38 cellular contexts compared by ENCODE assay signal in the genomic region with DNA sequence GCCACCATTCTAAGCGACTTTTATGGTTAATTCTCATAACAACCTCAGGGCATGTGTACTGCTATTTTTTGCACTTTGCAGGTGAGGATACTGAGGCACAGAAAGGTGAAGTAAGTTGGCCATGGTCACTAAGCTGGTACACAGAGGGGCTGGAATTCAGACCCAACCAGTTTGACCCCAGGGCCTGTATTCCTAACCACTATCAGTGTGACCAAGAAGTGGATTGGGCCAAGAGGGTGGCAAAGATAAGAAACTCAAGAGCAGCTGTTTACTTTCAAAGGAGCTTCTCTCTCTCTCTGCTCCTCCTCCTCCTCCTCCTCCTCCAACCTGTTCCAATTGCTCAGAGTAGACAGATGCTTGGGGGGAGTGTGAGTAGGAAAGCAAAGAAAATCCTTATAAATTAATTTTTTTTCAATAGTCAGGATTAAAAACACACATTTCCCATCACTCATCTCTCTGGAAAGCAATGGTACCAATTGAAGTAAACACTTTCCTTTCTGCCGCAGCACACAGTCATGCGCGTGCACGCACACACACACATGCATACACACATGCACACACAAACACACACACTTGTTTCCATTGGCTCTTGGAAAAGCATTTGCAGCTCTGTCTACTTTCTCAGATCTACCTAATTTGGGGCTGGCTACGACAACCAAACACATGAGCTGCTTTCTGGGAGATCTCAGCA.
"Had no signal": no experiment of that assay in that cellular context is flagged by ENCODE, and none has a peak within 500 bp of the region (broad histone marks: within the 10 kb centered on the region; RNA-seq: fewer than 3 reads in every experiment).

No MANE protein-coding gene starts in this region.

- H3K4me1 ChIP-seq: adrenal gland had no signal

- H3K27me3 Mint-ChIP-seq: activated B cell treated with CpG ODN at 0.5 μM for 24 hours; activated CD4-positive, alpha-beta memory T cell treated with anti-CD3 and anti-CD28 coated beads for 36 hours; activated CD4-positive, alpha-beta T cell treated with anti-CD3 and anti-CD28 coated beads, Interleukin-2, amount 10 ng/mL, durations not matched to agents 24 days and 14 days; activated CD8-positive, alpha-beta T cell treated with anti-CD3 and anti-CD28 coated beads for 36 hours; activated naive CD8-positive, alpha-beta T cell treated with anti-CD3 and anti-CD28 coated beads for 36 hours; activated T-helper 17 cell treated with anti-CD3 and anti-CD28 coated beads, Interleukin-2, amount 50 U/mL, for 72 hours; central memory CD8-positive, alpha-beta T cell had no signal

- H3K36me3 Mint-ChIP-seq: activated CD4-positive, alpha-beta memory T cell treated with anti-CD3 and anti-CD28 coated beads for 36 hours; activated naive CD4-positive, alpha-beta T cell treated with anti-CD3 and anti-CD28 coated beads, Interleukin-2, amount 50 U/mL, for 72 hours; activated naive CD8-positive, alpha-beta T cell treated with anti-CD3 and anti-CD28 coated beads for 36 hours; brain had no signal

- H3K36me3 ChIP-seq: adrenal gland, cardiac muscle cell had no signal

- H3K9me3 ChIP-seq: adrenal gland had no signal

- H3K27me3 ChIP-seq: adrenal gland had no signal

- ATAC-seq: activated CD8-positive, alpha-beta T cell treated with anti-CD3 and anti-CD28 coated beads for 36 hours; activated naive CD4-positive, alpha-beta T cell treated with anti-CD3 and anti-CD28 coated beads, Interleukin-2, amount 50 U/mL, for 72 hours; activated T-cell treated with anti-CD3 and anti-CD28 coated beads, Interleukin-2, amount 50 U/mL, for 4 hours; activated T-cell treated with anti-CD3 and anti-CD28 coated beads, Interleukin-2, amount 50 U/mL, for 72 hours; activated T-helper 17 cell treated with anti-CD3 and anti-CD28 coated beads, Interleukin-2, amount 50 U/mL, for 72 hours had no signal

- H3K27ac Mint-ChIP-seq: activated B cell treated with CpG ODN at 0.5 μM for 24 hours; activated CD4-positive, alpha-beta memory T cell treated with anti-CD3 and anti-CD28 coated beads for 36 hours; activated CD4-positive, alpha-beta T cell treated with anti-CD3 and anti-CD28 coated beads, Interleukin-2, amount 10 ng/mL, durations not matched to agents 24 days and 14 days; activated CD8-positive, alpha-beta T cell treated with anti-CD3 and anti-CD28 coated beads for 36 hours; activated naive CD4-positive, alpha-beta T cell treated with anti-CD3 and anti-CD28 coated beads for 36 hours; activated naive CD4-positive, alpha-beta T cell treated with anti-CD3 and anti-CD28 coated beads, Interleukin-2, amount 50 U/mL, for 72 hours; activated naive CD8-positive, alpha-beta T cell treated with anti-CD3 and anti-CD28 coated beads for 36 hours; activated T-cell treated with anti-CD3 and anti-CD28 coated beads, Interleukin-2, amount 50 U/mL, for 72 hours; activated T-helper 1 cell treated with anti-CD3 and anti-CD28 coated beads, Interleukin-12 subunit alpha, Interleukin-12 subunit beta, Interleukin-2, Interleukin-4 antibody, amounts not matched to agents 30 ng/mL and 10 ng/mL and 1 ng/mL, durations not matched to agents 14 hours and 24 hours and 36 hours; activated T-helper 17 cell treated with anti-CD3 and anti-CD28 coated beads, Interleukin-2, amount 50 U/mL, for 72 hours; T-helper 1 cell treated with Interleukin-12 subunit alpha and Interleukin-12 subunit beta and Interleukin-4 antibody, amounts not matched to agents 30 μg/mL and 1 μg/mL, for 36 hours; T-helper 2 cell treated with Interferon-gamma antibody and Interleukin-4, amounts not matched to agents 5 μg/mL and 100 μg/mL, for 36 hours had no signal

- DNase-seq: activated B cell treated with CpG ODN at 0.5 μM for 24 hours; activated CD4-positive, alpha-beta memory T cell treated with anti-CD3 and anti-CD28 coated beads for 36 hours; activated CD4-positive, alpha-beta T cell treated with anti-CD3 and anti-CD28 coated beads for 4 hours; activated CD4-positive, alpha-beta T cell treated with anti-CD3 and anti-CD28 coated beads, Interleukin-2, amount 10 ng/mL, durations not matched to agents 24 days and 14 days; activated CD4-positive, alpha-beta T cell treated with anti-CD3 and anti-CD28 coated beads, Interleukin-2, amount 50 U/mL, for 1 hour; activated CD4-positive, alpha-beta T cell treated with anti-CD3 and anti-CD28 coated beads, Interleukin-2, amount 50 U/mL, for 4 hours; activated CD4-positive, CD25-positive, alpha-beta regulatory T cell treated with anti-CD3 and anti-CD28 coated beads, Interleukin-2, amount 50 U/mL, for 72 hours; activated CD8-positive, alpha-beta memory T cell treated with anti-CD3 and anti-CD28 coated beads, Interleukin-2, amount 50 U/mL, for 4 hours; activated CD8-positive, alpha-beta T cell treated with anti-CD3 and anti-CD28 coated beads for 36 hours; activated effector memory CD4-positive, alpha-beta T cell treated with anti-CD3 and anti-CD28 coated beads, Interleukin-2, amount 50 U/mL, for 16 hours; activated gamma-delta T cell treated with Interleukin-2 at 50 U/mL for 16 hours; activated naive CD4-positive, alpha-beta T cell; activated naive CD4-positive, alpha-beta T cell treated with anti-CD3 and anti-CD28 coated beads for 36 hours; activated naive CD4-positive, alpha-beta T cell treated with anti-CD3 and anti-CD28 coated beads, Interleukin-2, amount 50 U/mL, for 16 hours; activated naive CD8-positive, alpha-beta T cell treated with anti-CD3 and anti-CD28 coated beads for 36 hours; activated T-cell treated with anti-CD3 and anti-CD28 coated beads for 4 hours; activated T-cell treated with anti-CD3 and anti-CD28 coated beads, Interleukin-2, amount 50 U/mL, for 1 hour; activated T-cell treated with anti-CD3 and anti-CD28 coated beads, Interleukin-2, amount 50 U/mL, for 4 hours; activated T-cell treated with anti-CD3 and anti-CD28 coated beads, Interleukin-2, amount 50 U/mL, for 72 hours; adrenal gland; amniotic stem cell; aorta; caudate nucleus; cerebellar nuclear complex; T-helper 1 cell; T-helper 2 cell; T-helper 9 cell had no signal

- H3K4me1 Mint-ChIP-seq: activated B cell treated with CpG ODN at 0.5 μM for 24 hours; activated CD4-positive, alpha-beta T cell treated with anti-CD3 and anti-CD28 coated beads, Interleukin-2, amount 10 ng/mL, durations not matched to agents 24 days and 14 days; activated naive CD8-positive, alpha-beta T cell treated with anti-CD3 and anti-CD28 coated beads for 36 hours; activated T-helper 17 cell treated with anti-CD3 and anti-CD28 coated beads, Interleukin-2, amount 50 U/mL, for 72 hours; central memory CD8-positive, alpha-beta T cell had no signal

- H3K9me3 Mint-ChIP-seq: activated B cell treated with CpG ODN at 0.5 μM for 24 hours; activated CD4-positive, alpha-beta memory T cell treated with anti-CD3 and anti-CD28 coated beads for 36 hours; activated CD4-positive, alpha-beta T cell treated with anti-CD3 and anti-CD28 coated beads, Interleukin-2, amount 10 ng/mL, durations not matched to agents 24 days and 14 days; activated CD8-positive, alpha-beta T cell treated with anti-CD3 and anti-CD28 coated beads for 36 hours; activated naive CD4-positive, alpha-beta T cell treated with anti-CD3 and anti-CD28 coated beads for 36 hours; activated naive CD8-positive, alpha-beta T cell treated with anti-CD3 and anti-CD28 coated beads for 36 hours; activated T-helper 1 cell treated with anti-CD3 and anti-CD28 coated beads, Interleukin-12 subunit alpha, Interleukin-12 subunit beta, Interleukin-2, Interleukin-4 antibody, amounts not matched to agents 30 ng/mL and 10 ng/mL and 1 ng/mL, durations not matched to agents 14 hours and 24 hours and 36 hours; activated T-helper 17 cell treated with anti-CD3 and anti-CD28 coated beads, Interleukin-2, amount 50 U/mL, for 72 hours; T-helper 1 cell treated with Interleukin-12 subunit alpha and Interleukin-12 subunit beta and Interleukin-4 antibody, amounts not matched to agents 30 μg/mL and 1 μg/mL, for 36 hours; T-helper 2 cell treated with Interferon-gamma antibody and Interleukin-4, amounts not matched to agents 5 μg/mL and 100 μg/mL, for 36 hours had no signal

- H3K4me3 ChIP-seq: adrenal gland, cardiac muscle cell had no signal

- H3K4me3 Mint-ChIP-seq: activated B cell treated with CpG ODN at 0.5 μM for 24 hours; activated CD4-positive, alpha-beta memory T cell treated with anti-CD3 and anti-CD28 coated beads for 36 hours; activated CD4-positive, alpha-beta T cell treated with anti-CD3 and anti-CD28 coated beads, Interleukin-2, amount 10 ng/mL, durations not matched to agents 24 days and 14 days; activated CD8-positive, alpha-beta T cell treated with anti-CD3 and anti-CD28 coated beads for 36 hours; activated naive CD4-positive, alpha-beta T cell treated with anti-CD3 and anti-CD28 coated beads for 36 hours; activated naive CD8-positive, alpha-beta T cell treated with anti-CD3 and anti-CD28 coated beads for 36 hours; activated T-cell treated with anti-CD3 and anti-CD28 coated beads, Interleukin-2, amount 50 U/mL, for 4 hours; activated T-cell treated with anti-CD3 and anti-CD28 coated beads, Interleukin-2, amount 50 U/mL, for 72 hours; activated T-helper 1 cell treated with anti-CD3 and anti-CD28 coated beads, Interleukin-12 subunit alpha, Interleukin-12 subunit beta, Interleukin-2, Interleukin-4 antibody, amounts not matched to agents 30 ng/mL and 10 ng/mL and 1 ng/mL, durations not matched to agents 14 hours and 24 hours and 36 hours; activated T-helper 17 cell treated with anti-CD3 and anti-CD28 coated beads, Interleukin-2, amount 50 U/mL, for 72 hours; central memory CD8-positive, alpha-beta T cell; T-helper 1 cell treated with Interleukin-12 subunit alpha and Interleukin-12 subunit beta and Interleukin-4 antibody, amounts not matched to agents 30 μg/mL and 1 μg/mL, for 36 hours; T-helper 2 cell treated with Interferon-gamma antibody and Interleukin-4, amounts not matched to agents 5 μg/mL and 100 μg/mL, for 36 hours had no signal

- H3K27ac ChIP-seq: adrenal gland, cardiac muscle cell, VCaP had no signal

- FAIRE-seq: bronchial epithelial cell, TTC549 had no signal
